ENCODE assay signal across 21 cellular contexts in genomic region chr18:27985800-27986199, GRCh38.
DNase-seq lines count a peak whose midpoint lies in the region; ATAC-seq, FAIRE-seq and TF ChIP-seq lines count a peak whose summit lies in the region.
"Had no signal": no experiment of that assay in that cellular context is flagged by ENCODE, and none has a peak within 500 bp of the region (broad histone marks: within the 10 kb centered on the region; RNA-seq: fewer than 3 reads in every experiment).

No MANE protein-coding gene starts in this region.

- H3K79me1 ChIP-seq in H1 (ENCODE audit: low read depth, low read length): no peaks in the 10 kb centered on the region

- H3K4ac ChIP-seq in H1 (replicated peaks; ENCODE audit: insufficient read length, low read depth, low read length): no peak overlapping the region

- H3K14ac ChIP-seq in H1 (ENCODE audit: insufficient read length): no peak overlapping the region

- no peak overlapping the region for H2BK15ac ChIP-seq in H1 (ENCODE audit: low read length)

- H3K9ac ChIP-seq in H1 (replicated peaks in 1 of 4; ENCODE audit: extremely low read depth in 1 of 4, low read depth in 3 of 4, low read length in 3 of 4): no peak overlapping the region
- H3K9ac ChIP-seq: BLaER1 had no signal

- H3K4me1 Mint-ChIP-seq in nephron progenitor cell: no peaks in the 10 kb centered on the region
- H3K4me1 Mint-ChIP-seq: CD14-positive monocyte; CD4-positive, alpha-beta memory T cell; IgD-negative memory B cell had no signal

- H3K56ac ChIP-seq in H1 (replicated peaks; ENCODE audit: insufficient read length, low read depth, low read length): no peak overlapping the region

- no peaks in the 10 kb centered on the region for H3K27me3 Mint-ChIP-seq in nephron progenitor cell (ENCODE audit: low read depth, poor library complexity)
- H3K27me3 Mint-ChIP-seq: CD4-positive, alpha-beta memory T cell; IgD-negative memory B cell had no signal

- H3K4me2 ChIP-seq in H1 (ENCODE audit: insufficient read depth in 1 of 2, low read depth in 2 of 2, low read length in 2 of 2): no peak overlapping the region
- H3K4me2 ChIP-seq: BLaER1 had no signal

- no peak overlapping the region for H2AK5ac ChIP-seq in H1 (ENCODE audit: low read depth, low read length)

- H4K5ac ChIP-seq in H1 (ENCODE audit: insufficient read length, low read depth, low read length): no peak overlapping the region

- no peaks in the 10 kb centered on the region for H3K79me2 ChIP-seq in H1 (ENCODE audit: control insufficient read depth in 1 of 2, insufficient read depth in 2 of 2, low read length in 2 of 2)

- no peak overlapping the region for H3K4me3 ChIP-seq in cardiac muscle cell
- H3K4me3 ChIP-seq in left ventricle myocardium inferior: no peak overlapping the region
- no peak overlapping the region for H3K4me3 ChIP-seq in H1 (ENCODE audit: extremely low read depth in 1 of 4, insufficient read depth in 2 of 4, low read depth in 3 of 4, low read length in 4 of 4)
- H3K4me3 ChIP-seq: BLaER1 had no signal

- H2BK5ac ChIP-seq in H1 (ENCODE audit: low read depth, low read length): no peak overlapping the region

- H2BK120ac ChIP-seq in H1 (replicated peaks; ENCODE audit: low read depth, low read length): no peak overlapping the region

- no peak overlapping the region for H3K18ac ChIP-seq in H1 (ENCODE audit: extremely low read depth, low read length)

- ATAC-seq in GM21723 (IDR thresholded peaks at IDR 0.05; ENCODE audit: unreplicated experiment) (no peak), GM21825 (IDR thresholded peaks at IDR 0.05; ENCODE audit: unreplicated experiment) (no peak)
- ATAC-seq: HCT116, HepG2 had no signal

- TF ChIP-seq RAD21 in H1 (IDR thresholded peaks at IDR 0.05 in 1 of 2, conservative IDR thresholded peaks at IDR 0.05 in 1 of 2; ENCODE audit: low read depth in 2 of 2, low read length in 2 of 2): no peak

- no peak overlapping the region for H2BK20ac ChIP-seq in H1 (ENCODE audit: low read length)

- intact Hi-C loops in left ventricle myocardium inferior (cut with micrococcal nuclease): no loop called here

- no peak overlapping the region for H2AFZ ChIP-seq in H1 (ENCODE audit: low read length)

- no peak overlapping the region for H3K23ac ChIP-seq in H1 (ENCODE audit: insufficient read length)

- H3K27ac ChIP-seq in cardiac muscle cell (peak overlapping the region; percentile 24), left ventricle myocardium inferior (replicated peaks) (no peak overlapping the region), H1 (ENCODE audit: low read depth, low read length) (no peak overlapping the region)
- H3K27ac ChIP-seq: BLaER1 had no signal

- WGBS in H1 (ENCODE audit: extremely low coverage in 1 of 2, insufficient coverage in 1 of 2, insufficient read length in 1 of 2, insufficient replicate concordance in 2 of 2, low coverage in 1 of 2, low lambda C conversion rate in 2 of 2, missing lambda C conversion rate in 1 of 2), 2 experiments: 79% methylated on average over 6 of the region's 6 CpGs; no CpG with 5 or more reads in 1 of the 2 experiments

- peaks cover 77% of the 10 kb centered on the region for H3K36me3 Mint-ChIP-seq in nephron progenitor cell (ENCODE audit: low read depth)
- H3K36me3 Mint-ChIP-seq: CD14-positive monocyte; CD4-positive, alpha-beta memory T cell; IgD-negative memory B cell had no signal

- TF ChIP-seq EP300 in H1 (IDR thresholded peaks at IDR 0.05; ENCODE audit: borderline replicate concordance in 1 of 2, low read depth in 2 of 2, low read length in 2 of 2): no peak

- no peaks in the 10 kb centered on the region for H3K9me3 Mint-ChIP-seq in nephron progenitor cell

- DNase-seq in cardiac muscle cell (ENCODE audit: low read depth in 1 of 2, low spot score in 1 of 2) (no peak), left ventricle myocardium inferior (no peak), H1 (ENCODE audit: low read depth in 1 of 2, low spot score in 2 of 2) (no peak), nephron progenitor cell (no peak), amygdala (lab: John Stamatoyannopoulos, UW) (no peak), retina (no peak)
- DNase-seq: 8988T; CD4-positive, alpha-beta memory T cell; DMS153; DMS79; GDM1 had no signal

- no peaks in the 10 kb centered on the region for H4K20me1 ChIP-seq in H1 (replicated peaks in 1 of 2; ENCODE audit: control insufficient read depth in 1 of 2, insufficient read depth in 2 of 2, low read length in 2 of 2)
- H4K20me1 ChIP-seq: BLaER1 had no signal

- POLR2A ChIA-PET in H1 (lab: Charles Lee; ENCODE audit: partially characterized antibody): interaction anchor here (0.7 kb wide), 1 partner anchor 21 kb away, joined by 3 read pairs; no protein-coding TSS in a partner anchor

- H4K91ac ChIP-seq in H1 (replicated peaks; ENCODE audit: insufficient read length, low read length): no peak overlapping the region

- no peak for TF ChIP-seq POLR2A in H1 (IDR thresholded peaks at IDR 0.05; ENCODE audit: control extremely low read depth in 1 of 2, low read depth in 2 of 2, low read length in 2 of 2)

- TF ChIP-seq CTCF in cardiac muscle cell (IDR thresholded peaks at IDR 0.05; ENCODE audit: low read depth, low read length) (no peak), left ventricle myocardium inferior (IDR thresholded peaks at IDR 0.05; ENCODE audit: borderline replicate concordance) (no peak), H1 (IDR thresholded peaks at IDR 0.05; ENCODE audit: control extremely low read depth in 1 of 3, insufficient read depth in 1 of 3, low read depth in 1 of 3, low read length in 3 of 3) (no peak), nephron progenitor cell (IDR thresholded peaks at IDR 0.05) (no peak)

- no peak overlapping the region for H3K4me3 Mint-ChIP-seq in nephron progenitor cell
- H3K4me3 Mint-ChIP-seq: CD14-positive monocyte; CD4-positive, alpha-beta memory T cell; IgD-negative memory B cell had no signal

- H3K36me3 ChIP-seq in cardiac muscle cell (peaks cover 78% of the 10 kb centered on the region), left ventricle myocardium inferior (peaks cover 20% of the 10 kb centered on the region), H1 (ENCODE audit: control insufficient read depth in 2 of 4, insufficient read depth in 4 of 4, low read length in 3 of 4) (no peaks in the 10 kb centered on the region)

- H3K9me3 ChIP-seq in cardiac muscle cell (ENCODE audit: low read depth) (no peaks in the 10 kb centered on the region), left ventricle myocardium inferior (replicated peaks) (no peaks in the 10 kb centered on the region), H1 (ENCODE audit: insufficient read depth in 2 of 2, low read depth in 1 of 2, low read length in 1 of 2) (no peaks in the 10 kb centered on the region)
- H3K9me3 ChIP-seq: BLaER1 had no signal

- H3K4me1 ChIP-seq in cardiac muscle cell (ENCODE audit: low read depth) (peaks cover 28% of the 10 kb centered on the region), left ventricle myocardium inferior (no peaks in the 10 kb centered on the region), H1 (replicated peaks in 1 of 4; ENCODE audit: control insufficient read depth in 3 of 4, insufficient read depth in 4 of 4, low read length in 3 of 4) (peaks cover 0 to 7% (median 5%) of the 10 kb centered on the region in 4 experiments; a peak in 4 of 7 replicates)
- H3K4me1 ChIP-seq: BLaER1 had no signal

- FAIRE-seq in H1 (lab: Jason Lieb, UNC): peak; percentile 7
- FAIRE-seq: GM12892, GM18507, H54, HepG2 had no signal

- H3K27ac Mint-ChIP-seq in nephron progenitor cell: peak overlapping the region; percentile 2
- H3K27ac Mint-ChIP-seq: CD14-positive monocyte; CD4-positive, alpha-beta memory T cell; IgD-negative memory B cell had no signal

- H3K23me2 ChIP-seq in H1 (ENCODE audit: low read depth, low read length): no peaks in the 10 kb centered on the region

- H3K27me3 ChIP-seq in cardiac muscle cell: no peaks in the 10 kb centered on the region
- H3K27me3 ChIP-seq in left ventricle myocardium inferior (ENCODE audit: low read depth): no peaks in the 10 kb centered on the region
- no peaks in the 10 kb centered on the region for H3K27me3 ChIP-seq in H1 (replicated peaks in 1 of 4; ENCODE audit: control insufficient read depth in 3 of 4, extremely low read depth in 1 of 4, insufficient read depth in 3 of 4, low read length in 3 of 4)
- H3K27me3 ChIP-seq: BLaER1 had no signal

- CTCF ChIA-PET in H1 (lab: Charles Lee; ENCODE audit: partially characterized antibody): no interaction called here

- H4K8ac ChIP-seq in H1 (ENCODE audit: extremely low read depth, insufficient read depth, low read length): no peak overlapping the region

- H2BK12ac ChIP-seq in H1 (ENCODE audit: low read depth, low read length): no peak overlapping the region

TF ChIP-seq in H1, 55 proteins besides CTCF, POLR2A, EP300 and RAD21:
- no peak for TF ChIP-seq POU5F1 (IDR thresholded peaks at IDR 0.05; ENCODE audit: low read depth, low read length)
- TF ChIP-seq RBBP5 (IDR thresholded peaks at IDR 0.05; ENCODE audit: borderline replicate concordance, low read depth, low read length): no peak
- TF ChIP-seq TAF1 (IDR thresholded peaks at IDR 0.05; ENCODE audit: low read depth, low read length): no peak
- no peak for TF ChIP-seq SAP30 (IDR thresholded peaks at IDR 0.05; ENCODE audit: insufficient read depth, insufficient replicate concordance, low read length)
- no peak for TF ChIP-seq PHF8 (conservative IDR thresholded peaks at IDR 0.05; ENCODE audit: low read depth, low read length)
- TF ChIP-seq CBX5 (IDR thresholded peaks at IDR 0.05; ENCODE audit: low read depth, low read length): no peak
- no peak for TF ChIP-seq SUZ12 (IDR thresholded peaks at IDR 0.05; ENCODE audit: low read length)
- no peak for TF ChIP-seq BACH1 (IDR thresholded peaks at IDR 0.05; ENCODE audit: low read length)
- no peak for TF ChIP-seq CBX8 (IDR thresholded peaks at IDR 0.05; ENCODE audit: borderline replicate concordance, low read depth, low read length)
- TF ChIP-seq RFX5 (IDR thresholded peaks at IDR 0.05; ENCODE audit: borderline replicate concordance, low read depth, low read length): no peak
- TF ChIP-seq YY1 (IDR thresholded peaks at IDR 0.05; ENCODE audit: low read depth, low read length): no peak
- no peak for TF ChIP-seq EGR1 (IDR thresholded peaks at IDR 0.05; ENCODE audit: borderline replicate concordance, low read depth, low read length)
- no peak for TF ChIP-seq BCL11A (IDR thresholded peaks at IDR 0.05; ENCODE audit: low read depth in 2 of 2, low read length in 2 of 2)
